Comparison of ENCODE assay signal across 8 cellular contexts in genomic region chr22:20266667-20267440, GRCh38. TPM values are rescaled to one million over a fixed set of nuclear protein-coding genes. Genes with fewer than 3 reads are reported as not detected.
A peak's percentile ranks its signal among the peaks of the same experiment; 100 is the strongest.
DNase-seq lines count a peak whose midpoint lies in the region; ATAC-seq, FAIRE-seq and TF ChIP-seq lines count a peak whose summit lies in the region.
"Not testable (repeated sequence)": the region's sequence is repeated elsewhere in the genome, so short reads cannot be mapped to it uniquely, and the experiment has no call there.

No MANE protein-coding gene starts in this region.

- H3K36me3 Mint-ChIP-seq in T-helper 17 cell (ENCODE audit: low read depth); activated naive CD4-positive, alpha-beta T cell treated with anti-CD3 and anti-CD28 coated beads for 36 hours (ENCODE audit: low read depth); nephron (ENCODE audit: low read depth): not testable (repeated sequence)

- 76 to 78% methylated on average over 33 of the region's 33 CpGs for WGBS in ectodermal cell, 2 experiments
- 50 to 68% (median 65%) methylated on average over 6 to 33 of the region's 33 CpGs for whole genome bisulfite sequencing in stomach, 5 donors

- H3K9me3 ChIP-seq in BLaER1 treated with 17β-estradiol and CSF1 and Interleukin-3, amounts not matched to agents 10 nM and 100 nM (replicated peaks in 1 of 11); T-helper 17 cell (ENCODE audit: control insufficient read depth, low read length, poor library complexity, severe bottlenecking); ectodermal cell (ENCODE audit: control insufficient read depth, low read length); iPS-18a (ENCODE audit: control insufficient read depth, low read depth, low read length); stomach: not testable (repeated sequence)

- H3K27ac ChIP-seq in BLaER1 treated with 17β-estradiol and CSF1 and Interleukin-3, amounts not matched to agents 10 nM and 100 nM; ectodermal cell (ENCODE audit: insufficient read depth, low read depth, low read length, poor library complexity, severe bottlenecking); iPS-18a (ENCODE audit: low read length); stomach: not testable (repeated sequence)

- intact Hi-C loops in activated naive CD4-positive, alpha-beta T cell treated with anti-CD3 and anti-CD28 coated beads for 36 hours (cut with micrococcal nuclease): loop anchor here (5.0 kb wide), 1 partner anchor 35 kb away; no protein-coding TSS in a partner anchor
- intact Hi-C loops in stomach (cut with DNase I; ENCODE audit: low total_unique reads): not testable (repeated sequence)

- CTCF ChIA-PET in activated naive CD4-positive, alpha-beta T cell treated with anti-CD3 and anti-CD28 coated beads for 36 hours (lab: Charles Lee): not testable (repeated sequence)

- not testable (repeated sequence) for H3K4me1 Mint-ChIP-seq in T-helper 17 cell; activated naive CD4-positive, alpha-beta T cell treated with anti-CD3 and anti-CD28 coated beads for 36 hours (ENCODE audit: low read depth); nephron

- H3K4me3 ChIP-seq in BLaER1 treated with 17β-estradiol and CSF1 and Interleukin-3, amounts not matched to agents 10 nM and 100 nM: peak overlapping the region; percentile 68 to 85 (median 77)
- H3K4me3 ChIP-seq in ectodermal cell (ENCODE audit: insufficient read depth, low read depth, low read length) (peak overlapping the region; percentile 51), iPS-18a (ENCODE audit: low read length) (peak overlapping the region; percentile 61), stomach (peak overlapping the region; percentile 52 to 63 (median 56))

- TF ChIP-seq CTCF in nephron (IDR thresholded peaks at IDR 0.05; ENCODE audit: unreplicated experiment in 3 of 3); stomach (IDR thresholded peaks at IDR 0.05): not testable (repeated sequence)

- H3K27me3 ChIP-seq in BLaER1 treated with 17β-estradiol and CSF1 and Interleukin-3, amounts not matched to agents 10 nM and 100 nM; ectodermal cell (ENCODE audit: control insufficient read depth, insufficient read depth, low read length, poor library complexity, severe bottlenecking); iPS-18a (ENCODE audit: control insufficient read depth, insufficient read depth, low read length): not testable (repeated sequence)
- peaks cover 0 to 12% (median 8%) of the 10 kb centered on the region in 3 donors for H3K27me3 ChIP-seq in stomach

- not testable (repeated sequence) for ATAC-seq in T-helper 17 cell

- H3K9ac ChIP-seq in BLaER1 treated with 17β-estradiol and CSF1 and Interleukin-3, amounts not matched to agents 10 nM and 100 nM: peak overlapping the region in 9 of 11 experiments; percentile 67 to 88 (median 79); a peak in 12 of 22 replicates
- H3K9ac ChIP-seq in iPS-18a (ENCODE audit: low read length): not testable (repeated sequence)

- peaks cover 34 to 92% (median 88%) of the 10 kb centered on the region in 10 experiments for H3K4me1 ChIP-seq in BLaER1 treated with 17β-estradiol and CSF1 and Interleukin-3, amounts not matched to agents 10 nM and 100 nM
- H3K4me1 ChIP-seq in ectodermal cell (ENCODE audit: control insufficient read depth, insufficient read depth, low read length): peaks cover 19% of the 10 kb centered on the region
- not testable (repeated sequence) for H3K4me1 ChIP-seq in iPS-18a (ENCODE audit: control insufficient read depth, low read depth, low read length)
- H3K4me1 ChIP-seq in stomach: peaks cover 13 to 18% (median 16%) of the 10 kb centered on the region in 4 donors

- H3K27me3 Mint-ChIP-seq in T-helper 17 cell; activated naive CD4-positive, alpha-beta T cell treated with anti-CD3 and anti-CD28 coated beads for 36 hours (ENCODE audit: low read depth); nephron (ENCODE audit: low read depth): not testable (repeated sequence)

- not testable (repeated sequence) for DNase-seq in HTR-8/SVneo (ENCODE audit: insufficient read length, low spot score); T-helper 17 cell; activated naive CD4-positive, alpha-beta T cell treated with anti-CD3 and anti-CD28 coated beads for 36 hours; stomach

- H3K4me2 ChIP-seq in BLaER1 treated with 17β-estradiol and CSF1 and Interleukin-3, amounts not matched to agents 10 nM and 100 nM: peak overlapping the region; percentile 92 to 100 (median 98)

- peak; percentile 93 for FAIRE-seq in HTR-8/SVneo (lab: Jason Lieb, UNC)

- not testable (repeated sequence) for H3K27ac Mint-ChIP-seq in T-helper 17 cell; activated naive CD4-positive, alpha-beta T cell treated with anti-CD3 and anti-CD28 coated beads for 36 hours
- H3K27ac Mint-ChIP-seq in nephron: peak overlapping the region in 2 of 3 experiments; percentile 50 to 52

- not testable (repeated sequence) for TF ChIP-seq POLR2A in stomach (IDR thresholded peaks at IDR 0.05)

- not testable (repeated sequence) for H3K36me3 ChIP-seq in BLaER1 treated with 17β-estradiol and CSF1 and Interleukin-3, amounts not matched to agents 10 nM and 100 nM; ectodermal cell (ENCODE audit: control insufficient read depth, insufficient read depth, low read length); iPS-18a (ENCODE audit: control insufficient read depth, low read depth, low read length); stomach

- not testable (repeated sequence) for H3K9me3 Mint-ChIP-seq in activated naive CD4-positive, alpha-beta T cell treated with anti-CD3 and anti-CD28 coated beads for 36 hours; nephron

- H4K20me1 ChIP-seq in BLaER1 treated with 17β-estradiol and CSF1 and Interleukin-3, amounts not matched to agents 10 nM and 100 nM: peaks cover 0 to 59% (median 29%) of the 10 kb centered on the region in 11 experiments; a peak in 14 of 22 replicates

- TF ChIP-seq EP300 in stomach (IDR thresholded peaks at IDR 0.05): not testable (repeated sequence)

- peak overlapping the region; percentile 69 for H3K4me3 Mint-ChIP-seq in T-helper 17 cell
- peak overlapping the region; percentile 36 for H3K4me3 Mint-ChIP-seq in activated naive CD4-positive, alpha-beta T cell treated with anti-CD3 and anti-CD28 coated beads for 36 hours
- H3K4me3 Mint-ChIP-seq in nephron: peak overlapping the region; percentile 75 to 87 (median 81)

RNA-seq across cellular contexts. Expression of gene RTN4R, which starts 1.3 kb away (rescaled TPM):
- total RNA-seq in T-helper 17 cell: 1 to 10 TPM in 1 of 2 donors, under 1 TPM in 1; 0.68 to 2.1 TPM
- total RNA-seq in activated naive CD4-positive, alpha-beta T cell treated with anti-CD3 and anti-CD28 coated beads for 36 hours: 1 to 10 TPM; 2.1 to 2.5 TPM
- polyA plus RNA-seq in ectodermal cell (2013, experiment 1 of 4): 27.5 TPM
- polyA plus RNA-seq in ectodermal cell (2013, experiment 2 of 4): 25.9 TPM
- 23.4 TPM for polyA plus RNA-seq in ectodermal cell (2013, experiment 3 of 4)
- polyA plus RNA-seq in ectodermal cell (2013, experiment 4 of 4): 22.3 TPM
- total RNA-seq in stomach: 1 to 10 TPM in 1 of 5 donors, under 1 TPM in 1, not detected in 3; 0.92 to 1.7 TPM
- polyA plus RNA-seq in stomach: 1 to 10 TPM; 1.4 to 2.2 (median 2.0) TPM

RNA-seq across cellular contexts. Expression of gene DGCR6L, which starts 53.0 kb away (rescaled TPM):
- total RNA-seq in T-helper 17 cell (10 to 100 TPM; 29.2 to 31.7 TPM), stomach (100 to 1,000 TPM in 1 of 5 donors, 10 to 100 TPM in 4; 21.4 to 148 (median 46.1) TPM)
- 10 to 100 TPM; 21.5 TPM for total RNA-seq in activated naive CD4-positive, alpha-beta T cell treated with anti-CD3 and anti-CD28 coated beads for 36 hours
- polyA plus RNA-seq in ectodermal cell (2013, experiment 1 of 4): 50.2 TPM
- 38.1 TPM for polyA plus RNA-seq in ectodermal cell (2013, experiment 2 of 4)
- 47.2 TPM for polyA plus RNA-seq in ectodermal cell (2013, experiment 3 of 4)
- 46.1 TPM for polyA plus RNA-seq in ectodermal cell (2013, experiment 4 of 4)
- polyA plus RNA-seq in stomach: 10 to 100 TPM; 81.5 to 88.3 (median 83.3) TPM
